25 cellular contexts compared by ENCODE assay signal in genomic region chr10:36692759-36693158, GRCh38.
DNase-seq lines count a peak whose midpoint lies in the region; ATAC-seq, FAIRE-seq and TF ChIP-seq lines count a peak whose summit lies in the region.
"Had no signal": no experiment of that assay in that cellular context is flagged by ENCODE, and none has a peak within 500 bp of the region (broad histone marks: within the 10 kb centered on the region; RNA-seq: fewer than 3 reads in every experiment).

No MANE protein-coding gene starts in this region.

- no peaks in the 10 kb centered on the region for H3K27me3 Mint-ChIP-seq in GM23338 (ENCODE audit: insufficient read depth, low read depth, poor library complexity)
- H3K27me3 Mint-ChIP-seq: B cell; CD4-positive, alpha-beta T cell had no signal

- no peak overlapping the region for H3K4me2 ChIP-seq in GM23338
- peak overlapping the region; percentile 68 for H3K4me2 ChIP-seq in PC-3 (ENCODE audit: low read length)
- H3K4me2 ChIP-seq in H1 (ENCODE audit: insufficient read depth in 1 of 2, low read depth in 2 of 2, low read length in 2 of 2): no peak overlapping the region
- no peak overlapping the region for H3K4me2 ChIP-seq in neuronal stem cell (ENCODE audit: insufficient read depth, low read length, poor library complexity, severe bottlenecking)
- H3K4me2 ChIP-seq: BLaER1 treated with 17β-estradiol and CSF1 and Interleukin-3, amounts not matched to agents 10 nM and 100 nM had no signal

- TF ChIP-seq CTCF in GM23338 (conservative IDR thresholded peaks at IDR 0.05; ENCODE audit: low read depth in 2 of 2): no peak
- no peak for TF ChIP-seq CTCF in PC-3 (conservative IDR thresholded peaks at IDR 0.05; ENCODE audit: low read depth, low read length)
- TF ChIP-seq CTCF in H1 (IDR thresholded peaks at IDR 0.05; ENCODE audit: control extremely low read depth in 1 of 3, insufficient read depth in 1 of 3, low read depth in 1 of 3, low read length in 3 of 3): no peak
- TF ChIP-seq CTCF in stomach (IDR thresholded peaks at IDR 0.05): no peak

- DNase-seq in GM23338 (ENCODE audit: low spot score) (no peak), PC-3 (peak; percentile 75), H1 (ENCODE audit: low read depth in 1 of 2, low spot score in 2 of 2) (no peak), neuronal stem cell (ENCODE audit: low spot score) (no peak), kidney tubule cell (ENCODE audit: low spot score) (no peak), NCI-H1105 (lab: John Stamatoyannopoulos, UW) (no peak), stomach (no peak)
- DNase-seq in activated naive CD4-positive, alpha-beta T cell (lab: John Stamatoyannopoulos, UW): no peak
- DNase-seq: 8988T; ACHN; AML-193; Caco-2; Calu3; CD4-positive, alpha-beta T cell; CD8-positive, alpha-beta T cell; DMS79 treated with DMSO at 0.1 percent for 48 hours; GDM1 had no signal

- H3K4me1 Mint-ChIP-seq in GM23338: peaks cover 16% of the 10 kb centered on the region
- H3K4me1 Mint-ChIP-seq: B cell had no signal

- H4K5ac ChIP-seq in H1 (ENCODE audit: insufficient read length, low read depth, low read length): no peak overlapping the region

- H3K4me3 ChIP-seq in GM23338: no peak overlapping the region
- peak overlapping the region; percentile 44 for H3K4me3 ChIP-seq in PC-3 (ENCODE audit: low read length)
- no peak overlapping the region for H3K4me3 ChIP-seq in H1 (ENCODE audit: extremely low read depth in 1 of 4, insufficient read depth in 2 of 4, low read depth in 3 of 4, low read length in 4 of 4)
- H3K4me3 ChIP-seq in neuronal stem cell (ENCODE audit: low read length in 2 of 2): no peak overlapping the region
- H3K4me3 ChIP-seq in stomach: no peak overlapping the region
- H3K4me3 ChIP-seq: BLaER1 treated with 17β-estradiol and CSF1 and Interleukin-3, amounts not matched to agents 10 nM and 100 nM; GM12878 had no signal

- ATAC-seq in GM23338 (no peak; the same call in 2 of the 3 replicates), PC-3 (peak; percentile 98)
- ATAC-seq: CD8-positive, alpha-beta T cell; GM12878 had no signal

- no peak overlapping the region for H4K91ac ChIP-seq in H1 (replicated peaks; ENCODE audit: insufficient read length, low read length)
- no peak overlapping the region for H4K91ac ChIP-seq in neuronal stem cell (ENCODE audit: low read depth, low read length, poor library complexity)

- no peaks in the 10 kb centered on the region for H3K36me3 Mint-ChIP-seq in GM23338 (ENCODE audit: low read depth)
- H3K36me3 Mint-ChIP-seq: CD8-positive, alpha-beta T cell had no signal

- no peak overlapping the region for H3K4ac ChIP-seq in H1 (replicated peaks; ENCODE audit: insufficient read length, low read depth, low read length)
- no peak overlapping the region for H3K4ac ChIP-seq in neuronal stem cell (ENCODE audit: low read length)

- no peak overlapping the region for H2AK5ac ChIP-seq in H1 (ENCODE audit: low read depth, low read length)
- H2AK5ac ChIP-seq in neuronal stem cell (ENCODE audit: low read depth, low read length): peak overlapping the region; percentile 37

- TF ChIP-seq EP300 in H1 (IDR thresholded peaks at IDR 0.05; ENCODE audit: borderline replicate concordance in 1 of 2, low read depth in 2 of 2, low read length in 2 of 2) (no peak), stomach (IDR thresholded peaks at IDR 0.05) (no peak)

- intact Hi-C loops in PC-3 (cut with micrococcal nuclease) (no loop called here), stomach (cut with DNase I; ENCODE audit: low total_unique reads) (no loop called here)

- H2BK20ac ChIP-seq in H1 (ENCODE audit: low read length): no peak overlapping the region

- TF ChIP-seq RAD21 in H1 (IDR thresholded peaks at IDR 0.05 in 1 of 2, conservative IDR thresholded peaks at IDR 0.05 in 1 of 2; ENCODE audit: low read depth in 2 of 2, low read length in 2 of 2): no peak

- H3K9me3 Mint-ChIP-seq in GM23338: no peaks in the 10 kb centered on the region

- H2BK15ac ChIP-seq in H1 (ENCODE audit: low read length) (no peak overlapping the region), neuronal stem cell (ENCODE audit: low read length) (peak overlapping the region; percentile 58)

- no peak overlapping the region for H3K9ac ChIP-seq in PC-3 (ENCODE audit: low read length)
- H3K9ac ChIP-seq in H1 (replicated peaks in 1 of 4; ENCODE audit: extremely low read depth in 1 of 4, low read depth in 3 of 4, low read length in 3 of 4): no peak overlapping the region
- no peak overlapping the region for H3K9ac ChIP-seq in neuronal stem cell (ENCODE audit: low read depth, low read length, poor library complexity)
- H3K9ac ChIP-seq: BLaER1 treated with 17β-estradiol and CSF1 and Interleukin-3, amounts not matched to agents 10 nM and 100 nM had no signal

- H3K14ac ChIP-seq in H1 (ENCODE audit: insufficient read length) (no peak overlapping the region), neuronal stem cell (ENCODE audit: low read length) (peak overlapping the region; percentile 56)

- CTCF ChIA-PET in PC-3 (lab: Charles Lee) (interaction anchor here (0.6 to 1.0 kb wide), 4 partner anchors 16 to 1079 kb away, joined by 3 to 5 read pairs (median 3); no protein-coding TSS in a partner anchor), H1 (lab: Charles Lee; ENCODE audit: partially characterized antibody) (interaction anchor here (0.6 to 0.8 kb wide), 2 partner anchors 13 to 16 kb away, joined by 3 to 4 read pairs; no protein-coding TSS in a partner anchor)

- H2BK120ac ChIP-seq in H1 (replicated peaks; ENCODE audit: low read depth, low read length) (no peak overlapping the region), neuronal stem cell (ENCODE audit: low read depth, low read length) (no peak overlapping the region)

- H3K79me2 ChIP-seq in GM23338 (replicated peaks; ENCODE audit: insufficient read depth) (no peaks in the 10 kb centered on the region), PC-3 (ENCODE audit: low read length) (no peaks in the 10 kb centered on the region), H1 (ENCODE audit: control insufficient read depth in 1 of 2, insufficient read depth in 2 of 2, low read length in 2 of 2) (no peaks in the 10 kb centered on the region)

- no peak for FAIRE-seq in H1 (lab: Jason Lieb, UNC)
- FAIRE-seq: A204.1, D721Med, GM12878, GM12892, GM18507 had no signal

- H3K79me1 ChIP-seq in H1 (ENCODE audit: low read depth, low read length): no peaks in the 10 kb centered on the region
- H3K79me1 ChIP-seq in neuronal stem cell (ENCODE audit: low read depth, low read length): no peaks in the 10 kb centered on the region

- H3K4me3 Mint-ChIP-seq in GM23338: no peak overlapping the region
- H3K4me3 Mint-ChIP-seq: B cell; CD4-positive, alpha-beta T cell; CD8-positive, alpha-beta T cell had no signal

- H3K27ac ChIP-seq in GM23338 (ENCODE audit: low read depth) (no peak overlapping the region), PC-3 (ENCODE audit: low read length) (no peak overlapping the region), H1 (ENCODE audit: low read depth, low read length) (no peak overlapping the region), neuronal stem cell (replicated peaks; ENCODE audit: low read length) (no peak overlapping the region), stomach (no peak overlapping the region)
- H3K27ac ChIP-seq: BLaER1 treated with 17β-estradiol and CSF1 and Interleukin-3, amounts not matched to agents 10 nM and 100 nM; C4-2B had no signal

- H4K20me1 ChIP-seq in GM23338 (replicated peaks; ENCODE audit: insufficient read depth): no peaks in the 10 kb centered on the region
- no peaks in the 10 kb centered on the region for H4K20me1 ChIP-seq in PC-3 (ENCODE audit: low read length)
- H4K20me1 ChIP-seq in H1 (replicated peaks in 1 of 2; ENCODE audit: control insufficient read depth in 1 of 2, insufficient read depth in 2 of 2, low read length in 2 of 2): no peaks in the 10 kb centered on the region
- H4K20me1 ChIP-seq: BLaER1 treated with 17β-estradiol and CSF1 and Interleukin-3, amounts not matched to agents 10 nM and 100 nM had no signal

- H3K36me3 ChIP-seq in GM23338 (ENCODE audit: insufficient read depth) (no peaks in the 10 kb centered on the region), PC-3 (ENCODE audit: low read depth, low read length) (no peaks in the 10 kb centered on the region), H1 (ENCODE audit: control insufficient read depth in 2 of 4, insufficient read depth in 4 of 4, low read length in 3 of 4) (no peaks in the 10 kb centered on the region), neuronal stem cell (replicated peaks in 1 of 2; ENCODE audit: control insufficient read depth in 2 of 2, insufficient read depth in 2 of 2, low read length in 2 of 2) (no peaks in the 10 kb centered on the region), stomach (no peaks in the 10 kb centered on the region)
- H3K36me3 ChIP-seq: BLaER1 treated with 17β-estradiol and CSF1 and Interleukin-3, amounts not matched to agents 10 nM and 100 nM had no signal

- no peak for TF ChIP-seq POLR2A in H1 (IDR thresholded peaks at IDR 0.05; ENCODE audit: control extremely low read depth in 1 of 2, low read depth in 2 of 2, low read length in 2 of 2)
- TF ChIP-seq POLR2A in stomach (IDR thresholded peaks at IDR 0.05): no peak

- no peaks in the 10 kb centered on the region; the same call in 1 of the 2 replicates for H3K9me2 ChIP-seq in GM23338 (ENCODE audit: insufficient read depth)
- H3K9me2 ChIP-seq in PC-3 (replicated peaks; ENCODE audit: low read length): no peaks in the 10 kb centered on the region

- H3K27me3 ChIP-seq in GM23338 (ENCODE audit: insufficient read depth): no peaks in the 10 kb centered on the region
- no peaks in the 10 kb centered on the region for H3K27me3 ChIP-seq in PC-3 (ENCODE audit: low read length)
- H3K27me3 ChIP-seq in H1 (replicated peaks in 1 of 4; ENCODE audit: control insufficient read depth in 3 of 4, extremely low read depth in 1 of 4, insufficient read depth in 3 of 4, low read length in 3 of 4): no peaks in the 10 kb centered on the region
- no peaks in the 10 kb centered on the region for H3K27me3 ChIP-seq in neuronal stem cell (ENCODE audit: control insufficient read depth in 3 of 3, insufficient read depth in 3 of 3, low read depth in 1 of 3, low read length in 3 of 3)
- H3K27me3 ChIP-seq in stomach: no peaks in the 10 kb centered on the region
- H3K27me3 ChIP-seq: BLaER1 treated with 17β-estradiol and CSF1 and Interleukin-3, amounts not matched to agents 10 nM and 100 nM had no signal

- whole genome bisulfite sequencing in H1 (ENCODE audit: extremely low coverage in 1 of 2, insufficient coverage in 1 of 2, insufficient read length in 1 of 2, insufficient replicate concordance in 2 of 2, low coverage in 1 of 2, low lambda C conversion rate in 2 of 2, missing lambda C conversion rate in 1 of 2), 2 experiments: 86% methylated on average over 10 of the region's 10 CpGs; no CpG with 5 or more reads in 1 of the 2 experiments
- WGBS in neuronal stem cell (ENCODE audit: extremely low coverage in 2 of 2, insufficient read length in 2 of 2, insufficient replicate concordance in 1 of 2), 2 donors: no CpG with 5 or more reads among the region's 10 CpGs
- WGBS in stomach, 5 donors: 77 to 87% (median 82%) methylated on average over 10 of the region's 10 CpGs

- no peak overlapping the region for H3K27ac Mint-ChIP-seq in GM23338
- H3K27ac Mint-ChIP-seq: B cell; CD4-positive, alpha-beta T cell; CD8-positive, alpha-beta T cell had no signal

- H4K8ac ChIP-seq in H1 (ENCODE audit: extremely low read depth, insufficient read depth, low read length) (peak overlapping the region; percentile 18; the same call in 1 of the 2 replicates), neuronal stem cell (ENCODE audit: low read depth, low read length) (no peak overlapping the region)

- H2BK5ac ChIP-seq in H1 (ENCODE audit: low read depth, low read length) (no peak overlapping the region), neuronal stem cell (ENCODE audit: low read length) (no peak overlapping the region)

- peak overlapping the region; percentile 7; the same call in 1 of the 2 replicates for H3K18ac ChIP-seq in H1 (ENCODE audit: extremely low read depth, low read length)
- H3K18ac ChIP-seq in neuronal stem cell (ENCODE audit: low read length): no peak overlapping the region

- no peak overlapping the region for H3K56ac ChIP-seq in H1 (replicated peaks; ENCODE audit: insufficient read length, low read depth, low read length)

- H2AFZ ChIP-seq in GM23338: peak overlapping the region; percentile 56
- H2AFZ ChIP-seq in PC-3 (ENCODE audit: low read length): peak overlapping the region; percentile 52
- H2AFZ ChIP-seq in H1 (ENCODE audit: low read length): no peak overlapping the region
- H2AFZ ChIP-seq in neuronal stem cell (ENCODE audit: low read length): no peak overlapping the region

- H3K23ac ChIP-seq in H1 (ENCODE audit: insufficient read length): no peak overlapping the region
- no peak overlapping the region for H3K23ac ChIP-seq in neuronal stem cell (ENCODE audit: low read depth, low read length, poor library complexity)

- no peaks in the 10 kb centered on the region for H3K23me2 ChIP-seq in H1 (ENCODE audit: low read depth, low read length)

- no peaks in the 10 kb centered on the region for H3F3A ChIP-seq in GM23338 (replicated peaks; ENCODE audit: low read depth)
- H3F3A ChIP-seq in PC-3 (ENCODE audit: low read length, unreplicated experiment): no peaks in the 10 kb centered on the region

- H2BK12ac ChIP-seq in H1 (ENCODE audit: low read depth, low read length) (no peak overlapping the region), neuronal stem cell (ENCODE audit: low read length) (peak overlapping the region; percentile 73)

- no peaks in the 10 kb centered on the region for H3K9me3 ChIP-seq in PC-3 (ENCODE audit: low read length)
- H3K9me3 ChIP-seq in H1 (ENCODE audit: insufficient read depth in 2 of 2, low read depth in 1 of 2, low read length in 1 of 2): no peaks in the 10 kb centered on the region
- no peaks in the 10 kb centered on the region for H3K9me3 ChIP-seq in neuronal stem cell (replicated peaks in 1 of 2; ENCODE audit: control insufficient read depth in 2 of 2, insufficient read depth in 1 of 2, low read depth in 1 of 2, low read length in 2 of 2)
- peaks cover 0 to 12% (median 0%) of the 10 kb centered on the region in 4 donors for H3K9me3 ChIP-seq in stomach
- H3K9me3 ChIP-seq: BLaER1 treated with 17β-estradiol and CSF1 and Interleukin-3, amounts not matched to agents 10 nM and 100 nM; Caco-2 had no signal

- BruUV-seq in PC-3 (replicated peaks; lab: Mats Ljungman, UMichigan): no TSS peak

- POLR2A ChIA-PET in PC-3 (lab: Charles Lee; ENCODE audit: unreplicated experiment): interaction anchor here (0.6 kb wide), 2 partner anchors 177 to 245 kb away, joined by 3 to 4 read pairs; no protein-coding TSS in a partner anchor
- POLR2A ChIA-PET in H1 (lab: Charles Lee; ENCODE audit: partially characterized antibody): no interaction called here

- H3K4me1 ChIP-seq in GM23338 (ENCODE audit: insufficient read depth): peaks cover 11% of the 10 kb centered on the region
- H3K4me1 ChIP-seq in PC-3 (ENCODE audit: insufficient read depth, low read length): peaks cover 8% of the 10 kb centered on the region; the same call in 1 of the 2 replicates
- H3K4me1 ChIP-seq in H1 (replicated peaks in 1 of 4; ENCODE audit: control insufficient read depth in 3 of 4, insufficient read depth in 4 of 4, low read length in 3 of 4): peaks cover 0 to 6% (median under 1%) of the 10 kb centered on the region in 4 experiments; a peak in 3 of 7 replicates
- H3K4me1 ChIP-seq in neuronal stem cell (ENCODE audit: control insufficient read depth in 2 of 2, insufficient read depth in 1 of 2, low read depth in 1 of 2, low read length in 2 of 2): peaks cover 0 to 4% of the 10 kb centered on the region in 2 donors
- no peaks in the 10 kb centered on the region for H3K4me1 ChIP-seq in stomach
- H3K4me1 ChIP-seq: BLaER1 treated with 17β-estradiol and CSF1 and Interleukin-3, amounts not matched to agents 10 nM and 100 nM; Caco-2 had no signal

Comparison
In these comparisons a context has a peak if more than half of its experiments do, and no peak if none do; other contexts are left out.
1. H2AFZ ChIP-seq: peak in GM23338 (single experiment) and PC-3 (single experiment); none in H1 (single experiment) and neuronal stem cell (single experiment).